In the genomic region with DNA sequence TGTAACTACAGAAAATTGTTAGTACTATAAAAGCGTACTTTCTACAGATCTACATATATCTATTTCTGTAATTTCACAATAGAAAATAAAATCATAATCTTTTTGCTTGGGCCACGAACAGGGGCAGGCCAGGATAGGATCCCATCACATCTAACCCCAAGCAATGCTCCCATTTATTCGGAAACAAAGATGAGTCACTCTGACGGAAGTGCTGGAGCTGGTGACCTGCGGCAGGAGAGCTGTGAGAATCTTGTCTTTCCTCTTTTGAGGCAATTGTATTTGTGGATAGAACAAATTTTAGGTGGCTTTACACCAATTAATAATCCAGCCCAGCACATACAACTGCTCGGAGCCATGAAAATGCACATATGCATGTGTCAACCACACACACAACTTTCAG, we compare ENCODE assay signal across 1 cellular context.
TF ChIP-seq lines count a peak whose summit lies in the region.

No MANE protein-coding gene starts in this region.

TF ChIP-seq in GM12878, 131 proteins besides CTCF, POLR2A, EP300 and RAD21:
- TF ChIP-seq EED (IDR thresholded peaks at IDR 0.05; ENCODE audit: low read depth): no peak
- TF ChIP-seq ATF7 (IDR thresholded peaks at IDR 0.05; ENCODE audit: low read depth): no peak
- no peak for TF ChIP-seq CREB1 (IDR thresholded peaks at IDR 0.05; ENCODE audit: low read depth)
- no peak for TF ChIP-seq HCFC1 (IDR thresholded peaks at IDR 0.05; ENCODE audit: low read length)
- no peak for TF ChIP-seq RB1 (IDR thresholded peaks at IDR 0.05; ENCODE audit: borderline replicate concordance)
- TF ChIP-seq GATAD2B (conservative IDR thresholded peaks at IDR 0.05; ENCODE audit: low read depth): no peak
- peak; percentile 35; the same call in 1 of the 3 replicates for TF ChIP-seq POU2F2 (IDR thresholded peaks at IDR 0.05; ENCODE audit: borderline replicate concordance, low read depth, low read length)
- TF ChIP-seq ZNF592 (IDR thresholded peaks at IDR 0.05): no peak
- TF ChIP-seq ZSCAN29 (IDR thresholded peaks at IDR 0.05): no peak
